ENCODE assay signal across 8 cellular contexts in the genomic region with DNA sequence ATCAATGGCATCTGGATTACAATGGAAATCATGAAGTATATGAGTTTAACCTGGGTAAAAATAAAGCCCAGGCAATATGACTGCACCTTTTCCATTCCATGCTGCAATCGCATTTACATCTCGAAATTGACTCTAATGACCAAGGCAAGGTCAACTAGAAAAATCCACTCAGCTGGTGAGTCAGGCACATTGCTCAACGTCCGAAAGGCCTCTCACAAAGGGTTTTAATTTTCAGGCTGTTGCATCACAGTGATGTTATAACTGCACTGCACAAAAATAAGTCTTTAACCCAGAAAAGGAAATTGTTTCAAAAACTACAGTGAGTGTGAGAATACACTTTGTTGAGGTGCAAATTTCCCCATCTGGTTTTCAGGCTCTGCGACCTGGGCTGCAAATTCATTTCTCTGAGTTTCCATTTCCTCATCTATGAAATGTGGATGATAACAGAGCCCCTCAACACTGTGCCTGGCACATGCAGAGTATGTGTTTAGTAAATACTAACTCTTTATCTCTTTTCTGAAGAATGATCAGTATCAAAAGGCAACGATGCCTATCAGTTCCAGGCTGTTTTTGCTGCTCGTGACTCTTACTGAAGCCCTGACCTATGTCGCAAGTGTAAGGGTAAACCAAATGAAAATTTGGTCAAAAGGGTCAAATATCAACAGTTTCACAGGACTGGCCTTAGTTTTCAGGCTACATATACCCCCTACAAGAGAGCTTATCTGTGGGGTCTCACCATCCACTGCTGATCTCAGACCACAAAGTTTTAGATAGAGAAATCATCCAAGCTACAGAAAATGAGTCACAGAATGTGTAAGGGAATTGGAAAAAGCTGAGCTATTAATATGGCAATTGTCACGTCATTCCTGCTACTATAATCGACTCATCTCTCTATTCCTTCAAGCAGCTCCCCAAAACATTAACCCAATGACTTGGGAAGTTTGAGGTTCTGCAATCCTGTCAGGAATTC. TPM values are rescaled to one million over a fixed set of nuclear protein-coding genes. Genes with fewer than 3 reads are reported as not detected.
DNase-seq lines count a peak whose midpoint lies in the region; ATAC-seq, FAIRE-seq and TF ChIP-seq lines count a peak whose summit lies in the region.

No MANE protein-coding gene starts in this region.

- H3K4me3 ChIP-seq in keratinocyte (ENCODE audit: control insufficient read depth in 2 of 3, extremely low read depth in 1 of 3, insufficient read depth in 2 of 3, low read depth in 1 of 3, low read length in 3 of 3): no peak overlapping the region
- no peak overlapping the region for H3K4me3 ChIP-seq in thoracic aorta

- H3K79me2 ChIP-seq in keratinocyte (ENCODE audit: control insufficient read depth, insufficient read depth, low read length): peaks cover 41% of the 10 kb centered on the region

- H3K36me3 ChIP-seq in keratinocyte (ENCODE audit: control insufficient read depth in 2 of 2, extremely low read depth in 1 of 2, insufficient read depth in 2 of 2, low read length in 2 of 2) (no peaks in the 10 kb centered on the region), thoracic aorta (no peaks in the 10 kb centered on the region)

- peak overlapping the region; percentile 27 for H3K27ac ChIP-seq in keratinocyte (ENCODE audit: control insufficient read depth, insufficient read depth, low read length)
- H3K27ac ChIP-seq in thoracic aorta: no peak overlapping the region

- peak; percentile 27 to 37 for ATAC-seq in activated naive CD4-positive, alpha-beta T cell treated with anti-CD3 and anti-CD28 coated beads, Interleukin-2, amount 50 U/mL, for 72 hours
- peak; percentile 34 for ATAC-seq in thoracic aorta (ENCODE audit: insufficient number of reproducible peaks, low FRiP score, low read depth)
- no peak for ATAC-seq in GM18907 (IDR thresholded peaks at IDR 0.05; ENCODE audit: unreplicated experiment)

- DNase-seq in AG08396 (ENCODE audit: low spot score) (peak; percentile 85), KBM-7 (peak; percentile 53), keratinocyte (ENCODE audit: low read depth, low spot score) (no peak), thoracic aorta (ENCODE audit: low spot score) (peak; percentile 40), activated gamma-delta T cell (lab: John Stamatoyannopoulos, UW) (no peak), DMS114 treated with DMSO at 0.1 percent for 48 hours (lab: John Stamatoyannopoulos, UW; ENCODE audit: unreplicated experiment) (no peak)
- DNase-seq in activated naive CD4-positive, alpha-beta T cell treated with anti-CD3 and anti-CD28 coated beads, Interleukin-2, amount 50 U/mL, for 72 hours (ENCODE audit: low spot score in 2 of 2): no peak

- no peaks in the 10 kb centered on the region for H3K9me3 Mint-ChIP-seq in activated naive CD4-positive, alpha-beta T cell treated with anti-CD3 and anti-CD28 coated beads, Interleukin-2, amount 50 U/mL, for 72 hours

- H3K36me3 Mint-ChIP-seq in activated naive CD4-positive, alpha-beta T cell treated with anti-CD3 and anti-CD28 coated beads, Interleukin-2, amount 50 U/mL, for 72 hours: peaks cover 28 to 32% of the 10 kb centered on the region in 2 donors

- H3K9ac ChIP-seq in keratinocyte (ENCODE audit: control insufficient read depth, extremely low read depth, insufficient read depth, low read length): peak overlapping the region; percentile 0

- no peaks in the 10 kb centered on the region for H3K27me3 ChIP-seq in keratinocyte (ENCODE audit: control insufficient read depth, extremely low read depth, insufficient read depth, low read length)
- H3K27me3 ChIP-seq in thoracic aorta (replicated peaks; ENCODE audit: insufficient read depth): no peaks in the 10 kb centered on the region

- dilution Hi-C loops in keratinocyte (cut with MboI; ENCODE audit: extremely low pct_ligation_motif_present, low sequenced_read_pairs): no loop called here

- no peak overlapping the region for H2AFZ ChIP-seq in keratinocyte (ENCODE audit: control insufficient read depth, low read length)

- peak overlapping the region; percentile 1 for H3K4me2 ChIP-seq in keratinocyte (ENCODE audit: control insufficient read depth, extremely low read depth, insufficient read depth, low read depth, low read length)

- FAIRE-seq in keratinocyte (lab: Jason Lieb, UNC): peak; percentile 34

- H4K20me1 ChIP-seq in keratinocyte (ENCODE audit: control insufficient read depth, extremely low read depth, insufficient read depth, low read length): peaks cover 5% of the 10 kb centered on the region

- in situ Hi-C loops in KBM-7 (cut with MboI; ENCODE audit: low pct_unique_long_range_greater_than_20kb, low sequenced_read_pairs): no loop called here

- no peaks in the 10 kb centered on the region for H3K9me3 ChIP-seq in keratinocyte (ENCODE audit: control insufficient read depth, low read depth, low read length)
- no peaks in the 10 kb centered on the region for H3K9me3 ChIP-seq in thoracic aorta

- TF ChIP-seq CTCF in keratinocyte (optimal IDR thresholded peaks at IDR 0.05 in 1 of 3, IDR thresholded peaks at IDR 0.05 in 1 of 3, conservative IDR thresholded peaks at IDR 0.05 in 1 of 3; ENCODE audit: extremely low read depth in 1 of 3, insufficient read depth in 2 of 3, low read length in 3 of 3) (no peak), thoracic aorta (IDR thresholded peaks at IDR 0.05) (no peak)

- no peaks in the 10 kb centered on the region for H3K9me1 ChIP-seq in keratinocyte (ENCODE audit: control insufficient read depth, extremely low read depth, insufficient read depth, low read length)

- H3K4me1 ChIP-seq in keratinocyte (ENCODE audit: control insufficient read depth, extremely low read depth, insufficient read depth, low read length): peaks cover 27% of the 10 kb centered on the region
- peaks cover 22 to 35% of the 10 kb centered on the region in 2 donors for H3K4me1 ChIP-seq in thoracic aorta (ENCODE audit: control insufficient read depth in 1 of 2, low read depth in 2 of 2)

- H3K27ac Mint-ChIP-seq in activated naive CD4-positive, alpha-beta T cell treated with anti-CD3 and anti-CD28 coated beads, Interleukin-2, amount 50 U/mL, for 72 hours: peak overlapping the region; percentile 32 to 89

RNA-seq across cellular contexts. Expression of a gene that starts 4.1 kb away (rescaled TPM):
- total RNA-seq in activated naive CD4-positive, alpha-beta T cell treated with anti-CD3 and anti-CD28 coated beads, Interleukin-2, amount 50 U/mL, for 72 hours: 100 to 1,000 TPM in 1 of 2 donors, 10 to 100 TPM in 1; 48.8 to 120 TPM
- 6.9 to 9.3 TPM (median 7.9 TPM) in 3 replicates for polyA plus RNA-seq in keratinocyte
- 73.1 TPM for polyA plus RNA-seq in keratinocyte (2011; ENCODE audit: low read depth)
- polyA plus RNA-seq in keratinocyte (2011; cell fraction: cytosol; rRNA removed): 5.3 and 9.3 TPM in 2 replicates
- polyA plus RNA-seq in keratinocyte (2011; cell fraction: nucleus; rRNA removed): 13.3 and 16.5 TPM in 2 replicates
- polyA plus RNA-seq in keratinocyte (2012; ENCODE audit: low replicate concordance): 6.5 and 50.5 TPM in 2 replicates
- 1.8 to 6.0 TPM (median 5.2 TPM) in 3 replicates for polyA minus RNA-seq in keratinocyte
- 3.5 TPM for polyA minus RNA-seq in keratinocyte (2011; cell fraction: cytosol; rRNA and poly(A)+ RNA removed)
- polyA minus RNA-seq in keratinocyte (2011; cell fraction: nucleus; rRNA and poly(A)+ RNA removed): 6.0 and 13.7 TPM in 2 replicates
- total RNA-seq in thoracic aorta: 10 to 100 TPM; 24.6 to 57.8 TPM

RNA-seq across cellular contexts. Expression of a gene that starts 57.8 kb away (rescaled TPM):
- 10 to 100 TPM; 24.1 to 39.7 TPM for total RNA-seq in activated naive CD4-positive, alpha-beta T cell treated with anti-CD3 and anti-CD28 coated beads, Interleukin-2, amount 50 U/mL, for 72 hours
- 3.5 to 5.5 TPM (median 3.9 TPM) in 3 replicates for polyA plus RNA-seq in keratinocyte
- polyA plus RNA-seq in keratinocyte (2011; ENCODE audit: low read depth): 9.2 TPM
- polyA plus RNA-seq in keratinocyte (2011; cell fraction: cytosol; rRNA removed): 3.4 and 5.2 TPM in 2 replicates
- polyA plus RNA-seq in keratinocyte (2011; cell fraction: nucleus; rRNA removed): 4.6 and 6.7 TPM in 2 replicates
- 4.5 and 7.6 TPM in 2 replicates for polyA plus RNA-seq in keratinocyte (2012; ENCODE audit: low replicate concordance)
- 0.46 to 2.2 TPM (median 1.2 TPM) in 3 replicates for polyA minus RNA-seq in keratinocyte
- 5.0 TPM for polyA minus RNA-seq in keratinocyte (2011; cell fraction: cytosol; rRNA and poly(A)+ RNA removed)
- polyA minus RNA-seq in keratinocyte (2011; cell fraction: nucleus; rRNA and poly(A)+ RNA removed): 5.0 and 7.1 TPM in 2 replicates
- total RNA-seq in thoracic aorta: 10 to 100 TPM; 27.4 to 36.1 TPM

Comparison
In these comparisons a context has a peak if more than half of its experiments do, and no peak if none do; other contexts are left out.
1. DNase-seq: peak in AG08396 (single experiment), KBM-7 (single experiment) and thoracic aorta (single experiment); none in activated naive CD4-positive, alpha-beta T cell treated with anti-CD3 and anti-CD28 coated beads, Interleukin-2, amount 50 U/mL, for 72 hours (0 of 2), keratinocyte (single experiment), activated gamma-delta T cell (single experiment) and DMS114 treated with DMSO at 0.1 percent for 48 hours (single experiment).